ENCODE assay signal across 8 cellular contexts in the genomic region with DNA sequence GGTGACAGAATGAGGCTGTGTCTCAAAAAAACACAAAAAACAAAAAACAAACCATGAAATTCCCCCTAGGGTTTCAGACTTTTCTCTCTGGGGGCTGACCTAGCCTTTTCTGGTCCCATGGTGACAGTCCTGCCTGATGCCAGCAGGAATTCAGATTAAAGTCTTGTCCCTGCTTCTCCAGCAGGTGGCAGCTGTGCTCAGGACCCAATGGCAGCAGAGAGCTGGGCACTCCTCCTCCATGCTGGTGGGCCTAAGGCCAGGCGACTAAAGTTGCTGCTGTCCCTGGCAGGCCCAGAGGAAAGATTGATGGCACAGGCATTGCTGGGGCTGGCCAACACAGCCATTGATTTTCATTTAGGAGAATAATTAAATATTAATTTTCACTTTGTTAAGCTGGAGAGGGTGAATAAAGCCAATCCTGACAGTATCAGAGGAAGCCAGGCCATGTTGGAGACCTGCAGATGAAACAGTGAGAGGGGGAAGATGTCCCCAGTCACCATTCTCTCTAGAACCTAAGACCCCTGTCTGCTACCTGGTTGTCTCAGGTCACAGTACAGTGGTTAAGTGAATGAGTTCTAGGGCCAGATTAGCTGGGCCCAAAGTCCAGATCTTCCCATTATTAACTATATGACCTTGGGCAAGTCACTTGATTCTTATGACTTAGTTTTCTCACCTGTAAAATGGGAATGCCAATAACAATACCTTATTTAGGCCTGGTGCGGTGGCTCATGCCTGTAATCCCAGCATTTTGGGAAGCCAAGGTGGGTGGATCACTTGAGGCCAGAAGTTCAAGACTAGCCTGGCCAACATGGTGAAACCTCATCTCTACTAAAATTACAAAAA. TPM values are rescaled to one million over a fixed set of nuclear protein-coding genes. Genes with fewer than 3 reads are reported as not detected.
DNase-seq lines count a peak whose midpoint lies in the region; ATAC-seq lines count a peak whose summit lies in the region.

No MANE protein-coding gene starts in this region.

- no peak overlapping the region for H4K8ac ChIP-seq in mesenchymal stem cell (ENCODE audit: low read length)

- H3K27me3 ChIP-seq in mesenchymal stem cell (ENCODE audit: control insufficient read depth in 1 of 2, insufficient read depth in 1 of 2, low read length in 2 of 2) = peaks cover 7 to 37% of the 10 kb centered on the region in 2 experiments

- H3K18ac ChIP-seq in mesenchymal stem cell (ENCODE audit: low read depth in 1 of 2, low read length in 2 of 2) = no peak overlapping the region

- H3K27ac ChIP-seq in mesenchymal stem cell (ENCODE audit: low read length, poor library complexity, severe bottlenecking) = no peak overlapping the region

- no peak overlapping the region for H2AFZ ChIP-seq in mesenchymal stem cell (ENCODE audit: low read depth, low read length)

- H2BK5ac ChIP-seq in mesenchymal stem cell (ENCODE audit: low read depth, low read length, poor library complexity, severe bottlenecking) = no peak overlapping the region

- WGBS in mesenchymal stem cell = 100% methylated on average over 1 of the region's 2 CpGs

- no peak overlapping the region for H3K23ac ChIP-seq in mesenchymal stem cell (ENCODE audit: low read length in 2 of 2)

- no peak overlapping the region for H2AK5ac ChIP-seq in mesenchymal stem cell (ENCODE audit: low read length, severe bottlenecking)

- peak; percentile 53 for DNase-seq in GDM1 (lab: John Stamatoyannopoulos, UW)
- DNase-seq in NCI-H748 (lab: John Stamatoyannopoulos, UW; ENCODE audit: unreplicated experiment) = peak; percentile 60
- DNase-seq in activated CD4-positive, alpha-beta T cell treated with anti-CD3 and anti-CD28 coated beads, Interleukin-2, amount 50 U/mL, for 1 hour = peak; percentile 52
- peak; percentile 27 for DNase-seq in effector CD8-positive, alpha-beta T cell (lab: John Stamatoyannopoulos, UW)
- peak; percentile 73 for DNase-seq in mesenchymal stem cell
- peak; percentile 71 for DNase-seq in stimulated activated CD8-positive, alpha-beta memory T cell treated with anti-CD3 and anti-CD28 coated beads, Interleukin-4, amount 100 ng/mL, for 48 hours

- H2BK12ac ChIP-seq in mesenchymal stem cell (ENCODE audit: low read length in 2 of 2) = no peak overlapping the region

- H2BK15ac ChIP-seq in mesenchymal stem cell (ENCODE audit: low read depth, poor library complexity, severe bottlenecking) = no peak overlapping the region

- ATAC-seq in HG03175 (IDR thresholded peaks at IDR 0.05; ENCODE audit: unreplicated experiment) = peak; percentile 79
- no peak for ATAC-seq in HG03135 (IDR thresholded peaks at IDR 0.05; ENCODE audit: unreplicated experiment)

- H3K79me1 ChIP-seq in mesenchymal stem cell (replicated peaks; ENCODE audit: low read length, poor library complexity, severe bottlenecking) = no peaks in the 10 kb centered on the region

- no peak overlapping the region for H3K4ac ChIP-seq in mesenchymal stem cell (ENCODE audit: low read depth in 1 of 2, low read length in 2 of 2)

- H4K91ac ChIP-seq in mesenchymal stem cell (ENCODE audit: low read length) = no peak overlapping the region

- H3K9me3 ChIP-seq in mesenchymal stem cell (ENCODE audit: control insufficient read depth, low read length) = no peaks in the 10 kb centered on the region

- no peaks in the 10 kb centered on the region for H3K36me3 ChIP-seq in mesenchymal stem cell (ENCODE audit: control insufficient read depth in 1 of 2, insufficient read depth in 2 of 2, low read depth in 1 of 2, low read length in 2 of 2)

- no peak overlapping the region for H3K4me3 ChIP-seq in mesenchymal stem cell (ENCODE audit: insufficient read depth in 1 of 2, low read depth in 1 of 2, low read length in 2 of 2)

- H3K4me1 ChIP-seq in mesenchymal stem cell (ENCODE audit: control insufficient read depth, insufficient read depth, low read depth, low read length) = no peaks in the 10 kb centered on the region

- no peak overlapping the region for H3K9ac ChIP-seq in mesenchymal stem cell (ENCODE audit: low read length)

- H2BK120ac ChIP-seq in mesenchymal stem cell (ENCODE audit: low read depth, low read length) = no peak overlapping the region

- no peak overlapping the region for H3K4me2 ChIP-seq in mesenchymal stem cell (ENCODE audit: low read length, poor library complexity, severe bottlenecking)

- H3K14ac ChIP-seq in mesenchymal stem cell (ENCODE audit: low read length in 2 of 2) = no peak overlapping the region

RNA-seq across cellular contexts. Expression of a gene that starts 7.1 kb away (rescaled TPM):
- polyA plus RNA-seq in mesenchymal stem cell (2013, experiment 1 of 2) = 0.25 TPM
- 0.41 TPM for polyA plus RNA-seq in mesenchymal stem cell (2013, experiment 2 of 2)

RNA-seq across cellular contexts. Expression of a gene that starts 40.5 kb away (rescaled TPM):
- 35.6 TPM for polyA plus RNA-seq in mesenchymal stem cell (2013, experiment 1 of 2)
- polyA plus RNA-seq in mesenchymal stem cell (2013, experiment 2 of 2) = 36.7 TPM
